Comparison of ENCODE assay signal across 1 cellular context in genomic region chr19:29529646-29530548, GRCh38.
TF ChIP-seq lines count a peak whose summit lies in the region.

No MANE protein-coding gene starts in this region.

TF ChIP-seq in IMR-90, 13 proteins besides CTCF, POLR2A, EP300 and RAD21:
- TF ChIP-seq SMC3 (IDR thresholded peaks at IDR 0.05; ENCODE audit: low read depth, low read length) = no peak
- TF ChIP-seq CHD1 (IDR thresholded peaks at IDR 0.05; ENCODE audit: low read depth, low read length) = no peak
- no peak for TF ChIP-seq NFE2L2 (IDR thresholded peaks at IDR 0.05; ENCODE audit: low read depth, low read length)
- no peak for TF ChIP-seq BHLHE40 (IDR thresholded peaks at IDR 0.05; ENCODE audit: low read depth, low read length)
- no peak for TF ChIP-seq MAZ (IDR thresholded peaks at IDR 0.05; ENCODE audit: borderline replicate concordance, low read depth, low read length)
- no peak for TF ChIP-seq FOS (IDR thresholded peaks at IDR 0.05; ENCODE audit: low read depth, low read length)
- TF ChIP-seq CEBPB (IDR thresholded peaks at IDR 0.05; ENCODE audit: low read depth, low read length) = no peak
- no peak for TF ChIP-seq RFX5 (IDR thresholded peaks at IDR 0.05; ENCODE audit: low read depth, low read length)
- TF ChIP-seq, protein P1, sequence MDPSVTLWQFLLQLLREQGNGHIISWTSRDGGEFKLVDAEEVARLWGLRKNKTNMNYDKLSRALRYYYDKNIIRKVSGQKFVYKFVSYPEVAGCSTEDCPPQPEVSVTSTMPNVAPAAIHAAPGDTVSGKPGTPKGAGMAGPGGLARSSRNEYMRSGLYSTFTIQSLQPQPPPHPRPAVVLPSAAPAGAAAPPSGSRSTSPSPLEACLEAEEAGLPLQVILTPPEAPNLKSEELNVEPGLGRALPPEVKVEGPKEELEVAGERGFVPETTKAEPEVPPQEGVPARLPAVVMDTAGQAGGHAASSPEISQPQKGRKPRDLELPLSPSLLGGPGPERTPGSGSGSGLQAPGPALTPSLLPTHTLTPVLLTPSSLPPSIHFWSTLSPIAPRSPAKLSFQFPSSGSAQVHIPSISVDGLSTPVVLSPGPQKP (IDR thresholded peaks at IDR 0.05; ENCODE audit: borderline replicate concordance, low read depth, low read length) = no peak
- TF ChIP-seq MAFK (IDR thresholded peaks at IDR 0.05; ENCODE audit: low read depth, low read length) = no peak
- TF ChIP-seq RCOR1 (IDR thresholded peaks at IDR 0.05; ENCODE audit: insufficient replicate concordance, low read length) = no peak
- TF ChIP-seq MXI1 (IDR thresholded peaks at IDR 0.05; ENCODE audit: borderline replicate concordance, low read depth, low read length) = no peak
